In the genomic region with DNA sequence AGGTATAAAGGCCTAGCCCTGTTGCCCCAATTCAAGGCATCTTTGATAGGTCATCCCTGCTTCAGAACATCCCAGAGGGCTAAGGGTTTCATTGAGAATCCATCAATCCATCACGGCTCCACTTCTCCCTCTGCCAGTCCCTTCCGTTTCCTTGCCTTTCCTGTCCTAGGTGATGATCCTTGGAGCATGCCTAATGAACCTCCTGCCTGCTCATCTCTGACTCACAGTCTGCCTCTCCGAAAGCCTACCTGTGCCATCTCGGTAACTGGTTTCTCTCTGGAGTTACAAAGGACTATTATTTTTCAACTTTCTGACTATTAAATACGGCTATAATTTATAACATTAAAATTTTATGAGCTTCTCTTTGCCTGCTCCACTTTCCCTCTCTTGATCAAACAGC, we compare ENCODE assay signal across 24 cellular contexts. TPM values are rescaled to one million over a fixed set of nuclear protein-coding genes. Genes with fewer than 3 reads are reported as not detected.
DNase-seq lines count a peak whose midpoint lies in the region; ATAC-seq and TF ChIP-seq lines count a peak whose summit lies in the region.
"Had no signal": no experiment of that assay in that cellular context is flagged by ENCODE, and none has a peak within 500 bp of the region (broad histone marks: within the 10 kb centered on the region; RNA-seq: fewer than 3 reads in every experiment).

No MANE protein-coding gene starts in this region.

- dilution Hi-C loops in mammary epithelial cell (cut with HindIII; ENCODE audit: low sequenced_read_pairs) = no loop called here

- H2AFZ ChIP-seq in mammary epithelial cell (ENCODE audit: low read depth, low read length) = peak overlapping the region; percentile 6

- CTCF ChIA-PET in mammary epithelial cell (lab: Charles Lee; ENCODE audit: low non-redundant PET) = no interaction called here

- WGBS in mammary epithelial cell (ENCODE audit: low coverage, missing lambda C conversion rate) = 86% methylated on average over 5 of the region's 5 CpGs

- ATAC-seq in HG02938 (IDR thresholded peaks at IDR 0.05; ENCODE audit: unreplicated experiment) = no peak
- ATAC-seq: CD8-positive, alpha-beta T cell; Panc1 had no signal

- H3K36me3 ChIP-seq in mammary epithelial cell (ENCODE audit: insufficient read depth, low read length) = no peaks in the 10 kb centered on the region
- no peaks in the 10 kb centered on the region for H3K36me3 ChIP-seq in breast epithelium
- H3K36me3 ChIP-seq: MG63 had no signal

- TF ChIP-seq POLR2A in breast epithelium (IDR thresholded peaks at IDR 0.05) = no peak

- H3K9me3 ChIP-seq in mammary epithelial cell (replicated peaks; ENCODE audit: insufficient read depth, low read length) (no peaks in the 10 kb centered on the region), breast epithelium (no peaks in the 10 kb centered on the region)
- H3K9me3 ChIP-seq: Caco-2, MG63 had no signal

- no peak for DNase-seq in mammary epithelial cell
- no peak for DNase-seq in breast epithelium (ENCODE audit: low spot score in 2 of 2)
- DNase-seq in epithelial cell of prostate (ENCODE audit: low read depth, low spot score) = no peak
- peak; percentile 76 for DNase-seq in kidney tubule cell (ENCODE audit: low spot score)
- no peak for DNase-seq in NCI-H82 (lab: John Stamatoyannopoulos, UW)
- no peak for DNase-seq in GF-D8 (lab: John Stamatoyannopoulos, UW)
- DNase-seq: Caco-2; CD8-positive, alpha-beta T cell; DMS79; EL; GDM1; MG63; NCI-H1105 treated with DMSO at 0.1 percent for 48 hours; NCI-H146; NCI-H1930; NCI-H2107; NCI-H524; SIG-M5 had no signal

- no peak overlapping the region for H3K4me2 ChIP-seq in mammary epithelial cell (ENCODE audit: insufficient read depth, low read depth, low read length)

- H3K4me1 ChIP-seq in mammary epithelial cell (ENCODE audit: insufficient read depth, low read length) (no peaks in the 10 kb centered on the region), breast epithelium (no peaks in the 10 kb centered on the region)
- H3K4me1 ChIP-seq: Caco-2 had no signal

- no peak for TF ChIP-seq CTCF in mammary epithelial cell (conservative IDR thresholded peaks at IDR 0.05 in 1 of 2, IDR thresholded peaks at IDR 0.05 in 1 of 2; ENCODE audit: extremely low read depth in 1 of 2, insufficient read depth in 1 of 2, low read depth in 1 of 2, low read length in 2 of 2)
- no peak for TF ChIP-seq CTCF in breast epithelium (IDR thresholded peaks at IDR 0.05)

- in situ Hi-C loops in mammary epithelial cell (cut with MboI; ENCODE audit: low sequenced_read_pairs in 2 of 2) = no loop called here

- H3K27ac ChIP-seq in mammary epithelial cell (ENCODE audit: insufficient read depth, low read depth, low read length) (no peak overlapping the region), breast epithelium (no peak overlapping the region), epithelial cell of prostate (peak overlapping the region; percentile 57)
- H3K27ac ChIP-seq: 22Rv1, C4-2B, SK-N-MC had no signal

- no peaks in the 10 kb centered on the region for H4K20me1 ChIP-seq in mammary epithelial cell (ENCODE audit: insufficient read depth, low read length)

- intact Hi-C loops in mammary epithelial cell (cut with micrococcal nuclease) (no loop called here), breast epithelium (cut with DNase I; ENCODE audit: low total_unique reads) (no loop called here)

- BruUV-seq in mammary epithelial cell (replicated peaks; lab: Mats Ljungman, UMichigan) = no TSS peak

- H3K9ac ChIP-seq in mammary epithelial cell (ENCODE audit: insufficient read depth, low read length) = no peak overlapping the region

- H3K79me2 ChIP-seq in mammary epithelial cell (ENCODE audit: insufficient read depth, low read length) = no peaks in the 10 kb centered on the region

- no peak overlapping the region for H3K4me3 ChIP-seq in mammary epithelial cell (replicated peaks in 1 of 3; ENCODE audit: insufficient read depth in 1 of 3, low read depth in 2 of 3, low read length in 3 of 3)
- no peak overlapping the region for H3K4me3 ChIP-seq in breast epithelium
- H3K4me3 ChIP-seq: MG63, SK-N-MC had no signal

- H3K27me3 ChIP-seq in mammary epithelial cell (ENCODE audit: insufficient read depth, low read length) (no peaks in the 10 kb centered on the region), breast epithelium (no peaks in the 10 kb centered on the region)
- H3K27me3 ChIP-seq: MG63 had no signal

RNA-seq across cellular contexts. Expression of gene OSBPL6, which starts 36.7 kb away (rescaled TPM):
- 10 to 100 TPM; 32.2 to 32.9 TPM for total RNA-seq in mammary epithelial cell
- 15.1 TPM for polyA plus RNA-seq in mammary epithelial cell
- polyA minus RNA-seq in mammary epithelial cell = 26.4 TPM
- total RNA-seq in breast epithelium = 1 to 10 TPM; 1.3 to 4.8 (median 1.8) TPM
- total RNA-seq: B cell had no signal

RNA-seq across cellular contexts. Expression of gene RBM45, which starts 45.3 kb away (rescaled TPM):
- 10 to 100 TPM; 12.1 to 15.5 TPM for total RNA-seq in mammary epithelial cell
- 6.6 TPM for polyA plus RNA-seq in mammary epithelial cell
- polyA minus RNA-seq in mammary epithelial cell = 14.5 TPM
- total RNA-seq in breast epithelium = 10 to 100 TPM; 12.8 to 18.1 (median 15.4) TPM

Comparison
In these comparisons a context has a peak if more than half of its experiments do, and no peak if none do; other contexts are left out.
1. RNA of gene OSBPL6, which starts 36.7 kb away (total RNA-seq): 32.2 to 32.9 TPM in mammary epithelial cell; 1.3 to 4.8 TPM in breast epithelium; every median in the first group is over 4 times any median in the second.